In genomic region chr19:13842294-13843103, GRCh38 we compare ENCODE assay signal across 8 cellular contexts. TPM values are rescaled to one million over a fixed set of nuclear protein-coding genes. Genes with fewer than 3 reads are reported as not detected.
DNase-seq lines count a peak whose midpoint lies in the region; ATAC-seq, FAIRE-seq and TF ChIP-seq lines count a peak whose summit lies in the region.

No MANE protein-coding gene starts in this region.

- POLR2A ChIA-PET in BJ (lab: Charles Lee): no interaction called here

- H3K9ac ChIP-seq in adipocyte (ENCODE audit: low read length): peak overlapping the region; percentile 100
- H3K9ac ChIP-seq in parathyroid adenoma: peak overlapping the region; percentile 80

- H3K4me1 ChIP-seq in adipocyte (ENCODE audit: control insufficient read depth, insufficient read depth, low read length) (peaks cover 39% of the 10 kb centered on the region), parathyroid adenoma (peaks cover 24% of the 10 kb centered on the region)

- DNase-seq in BJ (ENCODE audit: low read depth) (no peak), H54 (ENCODE audit: insufficient read length, low spot score) (no peak), SK-MEL-5 (ENCODE audit: low read depth, low spot score) (peak; percentile 66), adipocyte (ENCODE audit: low read depth) (peak; percentile 87), cardiac septum (ENCODE audit: low spot score) (peak; percentile 94)

- peak overlapping the region; percentile 97 for H3K27ac ChIP-seq in parathyroid adenoma

- H3K4me2 ChIP-seq in parathyroid adenoma (ENCODE audit: low read length): peak overlapping the region; percentile 93

- no peaks in the 10 kb centered on the region for H3K27me3 ChIP-seq in BJ (ENCODE audit: control insufficient read depth, insufficient read depth, low read length)
- no peaks in the 10 kb centered on the region for H3K27me3 ChIP-seq in adipocyte (replicated peaks; ENCODE audit: control insufficient read depth, insufficient read depth, low read length)
- H3K27me3 ChIP-seq in parathyroid adenoma (ENCODE audit: control insufficient read depth, insufficient read depth, low read length): no peaks in the 10 kb centered on the region

- CTCF ChIA-PET in BJ (lab: Yijun Ruan, JAX): interaction anchor here (1.4 kb wide), 1 partner anchor 20 kb away, joined by 4 read pairs; no protein-coding TSS in a partner anchor

- intact Hi-C loops in cardiac septum (cut with DNase I): loop anchor here (5.0 to 10.0 kb wide), 3 partner anchors 680 to 1048 kb away; partner anchors contain the start of gene JUNB

- peak overlapping the region; percentile 66 for H3K4me3 ChIP-seq in BJ (ENCODE audit: low read depth, low read length)
- peak overlapping the region; percentile 96 for H3K4me3 ChIP-seq in adipocyte (ENCODE audit: low read length)
- H3K4me3 ChIP-seq in parathyroid adenoma (ENCODE audit: low read depth, low read length): peak overlapping the region; percentile 73

- peaks cover 5% of the 10 kb centered on the region for H3K36me3 ChIP-seq in BJ (ENCODE audit: control insufficient read depth, insufficient read depth, low read length)
- peaks cover 9% of the 10 kb centered on the region for H3K36me3 ChIP-seq in adipocyte (ENCODE audit: control insufficient read depth, insufficient read depth, low read length, severe bottlenecking)
- no peaks in the 10 kb centered on the region for H3K36me3 ChIP-seq in parathyroid adenoma (ENCODE audit: control insufficient read depth, insufficient read depth, low read length)

- ATAC-seq in HG03159 (IDR thresholded peaks at IDR 0.05; ENCODE audit: unreplicated experiment): no peak
- ATAC-seq in HG03097 (IDR thresholded peaks at IDR 0.05; ENCODE audit: low FRiP score, unreplicated experiment): no peak

- FAIRE-seq in H54 (lab: Jason Lieb, UNC): no peak

- peak overlapping the region; percentile 93 for H2AFZ ChIP-seq in parathyroid adenoma

- H3K9me3 ChIP-seq in adipocyte (ENCODE audit: control insufficient read depth, low read length) (no peaks in the 10 kb centered on the region), parathyroid adenoma (ENCODE audit: control insufficient read depth, low read length) (no peaks in the 10 kb centered on the region)

- in situ Hi-C loops in SK-MEL-5 (cut with HindIII; ENCODE audit: low pct_unique_long_range_greater_than_20kb, low sequenced_read_pairs): no loop called here

- TF ChIP-seq CTCF in BJ (IDR thresholded peaks at IDR 0.05; ENCODE audit: insufficient read depth, low read depth, low read length): no peak
- peak; percentile 9 for TF ChIP-seq CTCF in parathyroid adenoma (IDR thresholded peaks at IDR 0.05)

- H3K79me2 ChIP-seq in parathyroid adenoma: peaks cover 6% of the 10 kb centered on the region

- TF ChIP-seq POLR2A in H54 (IDR thresholded peaks at IDR 0.05; ENCODE audit: low read depth, low read length): peak; percentile 92

RNA-seq across cellular contexts. Expression of gene NANOS3, which starts 34.4 kb away (rescaled TPM):
- polyA plus RNA-seq in BJ (2011; rRNA removed): 0.20 and 0.55 TPM in 2 replicates
- polyA minus RNA-seq in BJ (2011; rRNA and poly(A)+ RNA removed): 0.52 TPM in 1 of 2 replicates, not detected in the other
- not detected in 2 replicates for total RNA-seq in SK-MEL-5 (2014; rRNA removed; shearing (Covaris generic))
- not detected in 2 replicates for polyA plus RNA-seq in SK-MEL-5 (2015; cell fraction: cytosol; rRNA removed)
- polyA plus RNA-seq in SK-MEL-5 (2015; cell fraction: nucleus; rRNA removed): not detected in 2 replicates
- 0.78 TPM for total RNA-seq in cardiac septum

RNA-seq across cellular contexts. Expression of gene ZSWIM4, which starts 47.3 kb away (rescaled TPM):
- polyA plus RNA-seq in BJ (2011; rRNA removed): 4.0 and 5.7 TPM in 2 replicates
- 7.2 and 8.6 TPM in 2 replicates for polyA minus RNA-seq in BJ (2011; rRNA and poly(A)+ RNA removed)
- 1.3 and 1.4 TPM in 2 replicates for total RNA-seq in SK-MEL-5 (2014; rRNA removed; shearing (Covaris generic))
- 5.9 and 8.7 TPM in 2 replicates for polyA plus RNA-seq in SK-MEL-5 (2015; cell fraction: cytosol; rRNA removed)
- polyA plus RNA-seq in SK-MEL-5 (2015; cell fraction: nucleus; rRNA removed): 3.6 and 4.3 TPM in 2 replicates
- 3.9 TPM for total RNA-seq in cardiac septum

Comparison
In these comparisons a context has a peak if more than half of its experiments do, and no peak if none do; other contexts are left out.
1. DNase-seq: peak in SK-MEL-5 (single experiment), adipocyte (single experiment) and cardiac septum (single experiment); none in BJ (single experiment) and H54 (single experiment).
2. Peak in every context shown above with its lines, with median percentiles within 50 percentile points of each other: H3K4me3 ChIP-seq.